26 cellular contexts compared by ENCODE assay signal in the genomic region with DNA sequence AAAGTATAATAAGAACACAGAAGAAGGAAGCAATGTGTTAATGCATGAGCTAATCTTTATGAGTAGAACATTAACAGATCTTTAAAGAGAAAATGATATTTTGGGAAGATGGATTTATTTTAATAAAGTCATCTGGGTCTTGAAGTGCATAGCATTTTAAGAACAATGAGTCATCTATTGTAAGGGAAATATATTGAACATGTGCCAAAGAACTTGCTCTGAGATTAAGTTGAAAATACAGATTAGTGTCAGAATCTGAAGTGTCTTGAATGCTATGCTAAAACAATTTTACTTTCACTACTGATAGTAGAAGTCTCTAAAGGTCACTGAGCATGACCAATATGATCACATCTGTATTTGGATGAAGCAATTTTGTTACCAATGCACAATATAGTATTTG.
"Had no signal": no experiment of that assay in that cellular context is flagged by ENCODE, and none has a peak within 500 bp of the region (broad histone marks: within the 10 kb centered on the region; RNA-seq: fewer than 3 reads in every experiment).

No MANE protein-coding gene starts in this region.

- H3K27ac ChIP-seq: adrenal gland, body of pancreas, cardiac muscle cell, coronary artery, dorsolateral prefrontal cortex, foreskin keratinocyte, gastrocnemius medialis, heart left ventricle had no signal

- H3K36me3 ChIP-seq: adrenal gland, cardiac muscle cell, gastrocnemius medialis, heart left ventricle had no signal

- DNase-seq: activated CD4-positive, alpha-beta memory T cell treated with anti-CD3 and anti-CD28 coated beads, Interleukin-2, amount 10 ng/mL, durations not matched to agents 7 days and 5 days; activated CD4-positive, alpha-beta T cell treated with anti-CD3 and anti-CD28 coated beads for 36 hours; activated CD4-positive, alpha-beta T cell treated with anti-CD3 and anti-CD28 coated beads, Interleukin-2, amount 10 ng/mL, durations not matched to agents 24 days and 14 days; activated CD4-positive, CD25-positive, alpha-beta regulatory T cell; activated CD4-positive, CD25-positive, alpha-beta regulatory T cell treated with anti-CD3 and anti-CD28 coated beads, Interleukin-2, amount 50 U/mL, for 72 hours; activated CD8-positive, alpha-beta memory T cell treated with anti-CD3 and anti-CD28 coated beads, Interleukin-2, amount 50 U/mL, for 48 hours; activated gamma-delta T cell; activated naive CD4-positive, alpha-beta T cell; activated naive CD8-positive, alpha-beta T cell treated with anti-CD3 and anti-CD28 coated beads for 36 hours; activated naive CD8-positive, alpha-beta T cell treated with anti-CD3 and anti-CD28 coated beads, Interleukin-2, amount 50 U/mL, for 24 hours; activated T-cell treated with anti-CD3 and anti-CD28 coated beads for 4 hours; activated T-cell treated with anti-CD3 and anti-CD28 coated beads, Interleukin-2, amount 50 U/mL, for 24 hours; activated T-cell treated with anti-CD3 and anti-CD28 coated beads, Interleukin-2, amount 50 U/mL, for 72 hours; adrenal gland; amygdala; aorta; body of pancreas; dorsolateral prefrontal cortex; effector memory CD8-positive, alpha-beta T cell; foreskin keratinocyte; gastrocnemius medialis; glutamatergic neuron; heart left ventricle; T-helper 2 cell had no signal

- H3K9me3 ChIP-seq: adrenal gland, body of pancreas, gastrocnemius medialis had no signal

- H3K4me3 ChIP-seq: adrenal gland, body of pancreas, cardiac muscle cell, coronary artery, dorsolateral prefrontal cortex, gastrocnemius medialis, heart left ventricle had no signal

- H3K4me1 ChIP-seq: adrenal gland, body of pancreas, foreskin keratinocyte, gastrocnemius medialis, heart left ventricle had no signal

- H3K27me3 ChIP-seq: adrenal gland, body of pancreas, cardiac muscle cell, dorsolateral prefrontal cortex, foreskin keratinocyte, gastrocnemius medialis, heart left ventricle had no signal
